8 cellular contexts compared by ENCODE assay signal in the genomic region with DNA sequence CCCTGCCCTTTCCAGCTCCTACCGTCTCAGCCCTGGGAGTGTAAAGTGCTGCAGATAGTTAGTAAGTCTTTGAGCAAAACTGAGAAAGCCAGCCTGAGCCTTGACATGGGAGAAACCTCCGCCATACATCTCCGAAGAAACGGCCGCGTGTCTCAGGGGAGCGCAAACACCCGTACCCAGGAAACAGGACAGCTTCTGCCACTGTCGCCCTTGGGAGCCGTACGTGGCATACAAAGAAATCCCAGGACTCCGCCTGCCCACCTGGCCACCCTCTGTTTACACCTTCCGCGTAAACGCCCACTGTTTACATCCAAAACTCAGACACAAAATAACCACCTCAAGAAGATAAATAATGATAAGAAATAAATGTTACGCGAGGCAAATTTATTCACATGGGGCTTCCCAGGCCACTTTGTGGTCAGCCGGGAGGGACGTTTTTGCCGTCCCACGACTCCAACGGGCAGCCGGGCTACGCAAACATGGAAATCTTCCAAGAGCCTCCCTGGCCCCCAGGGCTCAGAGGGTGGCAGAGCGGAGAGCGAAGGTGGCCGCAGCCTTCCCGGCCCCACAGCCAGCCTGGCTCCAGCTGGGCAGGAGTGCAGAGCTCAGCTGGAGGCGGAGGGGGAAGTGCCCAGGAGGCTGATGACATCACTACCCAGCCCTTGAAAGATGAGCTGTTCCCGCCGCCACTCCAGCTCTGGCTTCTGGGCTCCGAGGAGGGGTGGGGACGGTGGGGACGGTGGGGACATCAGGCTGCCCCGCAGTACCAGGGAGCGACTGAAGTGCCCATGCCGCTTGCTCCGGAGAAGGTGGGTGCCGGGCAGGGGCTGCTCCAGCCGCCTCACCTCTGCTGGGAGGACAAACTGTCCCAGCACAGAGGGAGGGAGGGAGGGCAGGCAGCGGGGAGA. TPM values are rescaled to one million over a fixed set of nuclear protein-coding genes. Genes with fewer than 3 reads are reported as not detected.
DNase-seq lines count a peak whose midpoint lies in the region; ATAC-seq and TF ChIP-seq lines count a peak whose summit lies in the region.

TSS of gene BDKRB2 (plus strand) at position 689 of the 908 bp plus-strand sequence. CDS start 32,269 bp downstream, outside the sequence.

- H4K20me1 ChIP-seq in HCT116 (ENCODE audit: insufficient read depth): no peaks in the 10 kb centered on the region

- RAD21 ChIA-PET in HCT116 (lab: Charles Lee; ENCODE audit: low non-redundant PET in 1 of 2, low total read pairs in 2 of 2, uncharacterized antibody in 2 of 2, unreplicated experiment in 2 of 2): no interaction called here

- TF ChIP-seq POLR2A in HCT116 (IDR thresholded peaks at IDR 0.05; ENCODE audit: borderline replicate concordance, extremely low read depth, insufficient read depth, insufficient read length): no peak
- TF ChIP-seq POLR2A in gastrocnemius medialis (IDR thresholded peaks at IDR 0.05): peak; percentile 17 to 35

- H3K27ac Mint-ChIP-seq in brain: peak within 1 kb of the TSS in 4 of 5 experiments; percentile 44 to 71 (median 58)
- no peak within 1 kb of the TSS for H3K27ac Mint-ChIP-seq in CD8-positive, alpha-beta T cell

- H3K36me3 ChIP-seq in HCT116 (ENCODE audit: control insufficient read depth in 1 of 2, insufficient read depth in 2 of 2, low read length in 2 of 2): no peaks in the 10 kb centered on the region
- H3K36me3 ChIP-seq in iPS-20b (ENCODE audit: insufficient read depth, low read depth, low read length): no peaks in the 10 kb centered on the region
- no peaks in the 10 kb centered on the region for H3K36me3 ChIP-seq in gastrocnemius medialis
- H3K36me3 ChIP-seq in CD8-positive, alpha-beta T cell (ENCODE audit: insufficient read depth, low read length): no peaks in the 10 kb centered on the region

- H3K9ac ChIP-seq in HCT116 (ENCODE audit: low read length) (peak within 1 kb of the TSS; percentile 27; the same call in 1 of the 2 replicates), iPS-20b (ENCODE audit: low read depth, low read length) (peak within 1 kb of the TSS; percentile 56; the same call in 1 of the 2 replicates)

- peaks cover 17% of the 10 kb centered on the region for H3K27me3 Mint-ChIP-seq in brain
- H3K27me3 Mint-ChIP-seq in CD8-positive, alpha-beta T cell (ENCODE audit: low read depth): peaks cover 39% of the 10 kb centered on the region

- peak within 1 kb of the TSS; percentile 22 for H2AFZ ChIP-seq in HCT116 (ENCODE audit: low read depth, low read length, poor library complexity, severe bottlenecking)

- no peaks in the 10 kb centered on the region for H3K36me3 Mint-ChIP-seq in brain
- no peaks in the 10 kb centered on the region for H3K36me3 Mint-ChIP-seq in CD8-positive, alpha-beta T cell

- peak within 1 kb of the TSS; percentile 73 to 77 (median 76) for H3K4me3 Mint-ChIP-seq in brain
- no peak within 1 kb of the TSS for H3K4me3 Mint-ChIP-seq in CD8-positive, alpha-beta T cell

- peak; percentile 91 for DNase-seq in AG08396 (ENCODE audit: low spot score)
- peak; percentile 38 for DNase-seq in HCT116 (ENCODE audit: low read depth, low spot score)
- peak; percentile 93 for DNase-seq in NCI-H748 (lab: John Stamatoyannopoulos, UW; ENCODE audit: unreplicated experiment)
- peak; percentile 39 to 60 for DNase-seq in gastrocnemius medialis
- no peak for DNase-seq in CD8-positive, alpha-beta T cell

- ATAC-seq in HCT116 (peak; percentile 94), gastrocnemius medialis (peak; percentile 76 to 95), GM19467 (IDR thresholded peaks at IDR 0.05; ENCODE audit: unreplicated experiment) (no peak)
- ATAC-seq in CD8-positive, alpha-beta T cell: no peak

- peaks cover 0 to 4% (median 2%) of the 10 kb centered on the region in 5 experiments for H3K9me3 Mint-ChIP-seq in brain
- no peaks in the 10 kb centered on the region for H3K9me3 Mint-ChIP-seq in CD8-positive, alpha-beta T cell

- no peaks in the 10 kb centered on the region for H3K9me3 ChIP-seq in HCT116 (ENCODE audit: control insufficient read depth in 1 of 2, insufficient read depth in 1 of 2, low read depth in 1 of 2, low read length in 2 of 2)
- no peaks in the 10 kb centered on the region for H3K9me3 ChIP-seq in iPS-20b (ENCODE audit: insufficient read depth, low read depth, low read length)
- no peaks in the 10 kb centered on the region for H3K9me3 ChIP-seq in gastrocnemius medialis
- H3K9me3 ChIP-seq in CD8-positive, alpha-beta T cell (ENCODE audit: low read length): no peaks in the 10 kb centered on the region

- POLR2A ChIA-PET in HCT116 (lab: Charles Lee): interaction anchor here (0.7 to 1.0 kb wide), 2 partner anchors 8 to 55 kb away, joined by 3 read pairs; no protein-coding TSS in a partner anchor
- POLR2A ChIA-PET in CD8-positive, alpha-beta T cell (lab: Charles Lee): no interaction called here

- no peak for TF ChIP-seq CTCF in HCT116 (IDR thresholded peaks at IDR 0.05 in 2 of 3, conservative IDR thresholded peaks at IDR 0.05 in 1 of 3; ENCODE audit: borderline replicate concordance in 1 of 3, insufficient read depth in 1 of 3, low read depth in 2 of 3, low read length in 2 of 3)
- no peak for TF ChIP-seq CTCF in brain (conservative IDR thresholded peaks at IDR 0.05)
- TF ChIP-seq CTCF in gastrocnemius medialis (IDR thresholded peaks at IDR 0.05 in 4 of 5, conservative IDR thresholded peaks at IDR 0.05 in 1 of 5): no peak
- no peak for TF ChIP-seq CTCF in CD8-positive, alpha-beta T cell (IDR thresholded peaks at IDR 0.05)

- no peak for TF ChIP-seq RAD21 in HCT116 (IDR thresholded peaks at IDR 0.05; ENCODE audit: low read depth)

- peaks cover 10% of the 10 kb centered on the region for H3K4me1 Mint-ChIP-seq in brain
- H3K4me1 Mint-ChIP-seq in CD8-positive, alpha-beta T cell (ENCODE audit: low read depth): peaks cover 5% of the 10 kb centered on the region

- H3K27ac ChIP-seq in HCT116 (ENCODE audit: low read depth, low read length) (no peak within 1 kb of the TSS), iPS-20b (ENCODE audit: low read length) (no peak within 1 kb of the TSS), gastrocnemius medialis (peak within 1 kb of the TSS in 3 of 4 donors; percentile 1 to 29 (median 14))
- H3K27ac ChIP-seq in CD8-positive, alpha-beta T cell (ENCODE audit: low read depth, low read length): no peak within 1 kb of the TSS

- H3K4me1 ChIP-seq in HCT116 (ENCODE audit: control insufficient read depth in 1 of 2, insufficient read depth in 2 of 2, low read length in 2 of 2) (peaks cover 15 to 28% of the 10 kb centered on the region in 2 experiments; a peak in 3 of 4 replicates), iPS-20b (ENCODE audit: insufficient read depth, low read length) (peaks cover 7% of the 10 kb centered on the region; the same call in 1 of the 2 replicates), gastrocnemius medialis (peaks cover 7 to 10% of the 10 kb centered on the region in 2 donors)
- H3K4me1 ChIP-seq in CD8-positive, alpha-beta T cell (ENCODE audit: insufficient read depth, low read length): no peaks in the 10 kb centered on the region

- H3K9me2 ChIP-seq in HCT116 (ENCODE audit: insufficient read depth): no peaks in the 10 kb centered on the region

- H3K4me3 ChIP-seq in HCT116 (replicated peaks in 1 of 2; ENCODE audit: low read depth in 1 of 2, low read length in 2 of 2) (peak within 1 kb of the TSS; percentile 27 to 61), iPS-20b (ENCODE audit: low read length) (peak within 1 kb of the TSS; percentile 64), gastrocnemius medialis (peak within 1 kb of the TSS; percentile 31 to 50 (median 38))
- no peak within 1 kb of the TSS for H3K4me3 ChIP-seq in CD8-positive, alpha-beta T cell (ENCODE audit: low read depth, low read length)

- CTCF ChIA-PET in HCT116 (lab: Charles Lee): interaction anchor here (0.8 kb wide), 1 partner anchor 26 kb away, joined by 4 read pairs; no protein-coding TSS in a partner anchor
- CTCF ChIA-PET in CD8-positive, alpha-beta T cell (lab: Charles Lee): interaction anchor here (0.6 kb wide), 1 partner anchor 154 kb away, joined by 3 read pairs; no protein-coding TSS in a partner anchor

- no TSS peak for BruUV-seq in HCT116 (replicated peaks; lab: Mats Ljungman, UMichigan)

- peak within 1 kb of the TSS; percentile 94 for H3K4me2 ChIP-seq in HCT116 (ENCODE audit: low read length)

- H3K27me3 ChIP-seq in HCT116 (ENCODE audit: insufficient read depth, low read length) (no peaks in the 10 kb centered on the region), iPS-20b (ENCODE audit: insufficient read depth, low read length) (peaks cover 35% of the 10 kb centered on the region), gastrocnemius medialis (peaks cover 0 to 8% (median 5%) of the 10 kb centered on the region in 3 donors)
- peaks cover 5% of the 10 kb centered on the region for H3K27me3 ChIP-seq in CD8-positive, alpha-beta T cell (ENCODE audit: insufficient read depth, low read length)

- in situ Hi-C loops in gastrocnemius medialis (cut with MboI; ENCODE audit: low sequenced_read_pairs in 4 of 4): no loop called here

- no peaks in the 10 kb centered on the region for H3K79me2 ChIP-seq in HCT116 (ENCODE audit: insufficient read depth, low read length)

- intact Hi-C loops in HCT116 (cut with micrococcal nuclease) (no loop called here), gastrocnemius medialis (cut with DNase I; ENCODE audit: low total_unique reads) (no loop called here)
- intact Hi-C loops in CD8-positive, alpha-beta T cell (cut with DNase I, micrococcal nuclease): no loop called here

TF ChIP-seq in HCT116, 20 proteins besides CTCF, POLR2A, EP300 and RAD21 (continues in another document):
- TF ChIP-seq JUND (IDR thresholded peaks at IDR 0.05) (no peak; the same call in 1 of the 2 replicates), SP1 (IDR thresholded peaks at IDR 0.05; ENCODE audit: low read depth) (no peak; the same call in 1 of the 2 replicates), TCF7L2 (IDR thresholded peaks at IDR 0.05; ENCODE audit: borderline replicate concordance, extremely low read depth, insufficient read depth, insufficient read length) (peak; percentile 80), ELF1 (IDR thresholded peaks at IDR 0.05; ENCODE audit: borderline replicate concordance, low read depth) (no peak), ZFX (IDR thresholded peaks at IDR 0.05) (no peak), SIN3A (IDR thresholded peaks at IDR 0.05; ENCODE audit: low read depth) (no peak), EZH2 (IDR thresholded peaks at IDR 0.05) (no peak), POLR2AphosphoS5 (IDR thresholded peaks at IDR 0.05; ENCODE audit: low read depth, low read length) (peak; percentile 56), EGR1 (IDR thresholded peaks at IDR 0.05; ENCODE audit: low read depth) (no peak)

RNA-seq across cellular contexts. Expression of gene BDKRB2, which starts in this region (rescaled TPM):
- total RNA-seq in HCT116 (2021; ENCODE audit: unreplicated experiment) (0.49 TPM), gastrocnemius medialis (1 to 10 TPM in 2 of 4 donors, under 1 TPM in 2; 0.10 to 1.3 (median 0.89) TPM)
- 0.61 and 0.72 TPM in 2 replicates for polyA plus RNA-seq in HCT116 (2012)
- polyA plus RNA-seq in brain (ENCODE audit: insufficient read depth, low read depth, low replicate concordance): 0.83 TPM
- total RNA-seq in CD8-positive, alpha-beta T cell: not detected

Comparison
In these comparisons a context has a peak if more than half of its experiments do, and no peak if none do; other contexts are left out.
1. Peak in DNase-seq, ATAC-seq, H3K4me3 ChIP-seq, H3K9ac ChIP-seq and H3K4me2 ChIP-seq in HCT116; RNA of the gene not detected or under 1 TPM.
2. DNase-seq: peak in AG08396 (single experiment), NCI-H748 (single experiment) and gastrocnemius medialis (2 of 2); none in CD8-positive, alpha-beta T cell (0 of 7).
3. ATAC-seq: peak in gastrocnemius medialis (2 of 2); none in CD8-positive, alpha-beta T cell (single experiment) and GM19467 (single experiment).
4. H3K27ac ChIP-seq: peak in gastrocnemius medialis (3 of 4); none in HCT116 (single experiment), iPS-20b (single experiment) and CD8-positive, alpha-beta T cell (single experiment).